In genomic region chr1:75133754-75134655, GRCh38 we compare ENCODE assay signal across 10 cellular contexts. TPM values are rescaled to one million over a fixed set of nuclear protein-coding genes. Genes with fewer than 3 reads are reported as not detected.
DNase-seq lines count a peak whose midpoint lies in the region; ATAC-seq, FAIRE-seq and TF ChIP-seq lines count a peak whose summit lies in the region.
"Had no signal": no experiment of that assay in that cellular context is flagged by ENCODE, and none has a peak within 500 bp of the region (broad histone marks: within the 10 kb centered on the region; RNA-seq: fewer than 3 reads in every experiment).

Gene LHX8 (plus strand): TSS chr1:75134388. CDS start chr1:75136615, 2,227 bp downstream.

- H3K4me1 ChIP-seq in stomach smooth muscle (ENCODE audit: control insufficient read depth, insufficient read depth, low read length): peaks cover 19% of the 10 kb centered on the region

- peaks cover 11% of the 10 kb centered on the region for H3K4me1 Mint-ChIP-seq in activated CD8-positive, alpha-beta memory T cell treated with anti-CD3 and anti-CD28 coated beads, Interleukin-2, amount 10 ng/mL, durations not matched to agents 7 days and 5 days
- H3K4me1 Mint-ChIP-seq in activated CD4-positive, alpha-beta memory T cell treated with anti-CD3 and anti-CD28 coated beads for 36 hours (ENCODE audit: low read depth): peaks cover 22% of the 10 kb centered on the region

- CTCF ChIA-PET in activated CD8-positive, alpha-beta memory T cell treated with anti-CD3 and anti-CD28 coated beads, Interleukin-2, amount 10 ng/mL, durations not matched to agents 7 days and 5 days (lab: Charles Lee): interaction anchor here (1.1 to 1.3 kb wide), 2 partner anchors 14 to 100 kb away, joined by 3 read pairs; no protein-coding TSS in a partner anchor
- CTCF ChIA-PET in activated CD4-positive, alpha-beta memory T cell treated with anti-CD3 and anti-CD28 coated beads for 36 hours (lab: Charles Lee): interaction anchor here (1.2 kb wide), 1 partner anchor 18 kb away, joined by 3 read pairs; no protein-coding TSS in a partner anchor

- FAIRE-seq in GM12891 (lab: Jason Lieb, UNC): no peak

- peaks cover 91% of the 10 kb centered on the region for H3K27me3 Mint-ChIP-seq in activated CD8-positive, alpha-beta memory T cell treated with anti-CD3 and anti-CD28 coated beads, Interleukin-2, amount 10 ng/mL, durations not matched to agents 7 days and 5 days
- peaks cover 80% of the 10 kb centered on the region for H3K27me3 Mint-ChIP-seq in activated CD4-positive, alpha-beta memory T cell treated with anti-CD3 and anti-CD28 coated beads for 36 hours

- no peak within 1 kb of the TSS for H3K27ac ChIP-seq in stomach smooth muscle (ENCODE audit: low read length)

- H3K4me3 ChIP-seq in iPS-18c (ENCODE audit: insufficient read depth, low read depth, low read length) (peak within 1 kb of the TSS; percentile 59), stomach smooth muscle (ENCODE audit: low read length in 2 of 2) (peak within 1 kb of the TSS; percentile 50 to 65)

- peak within 1 kb of the TSS; percentile 65 for H3K27ac Mint-ChIP-seq in activated CD8-positive, alpha-beta memory T cell treated with anti-CD3 and anti-CD28 coated beads, Interleukin-2, amount 10 ng/mL, durations not matched to agents 7 days and 5 days
- no peak within 1 kb of the TSS for H3K27ac Mint-ChIP-seq in activated CD4-positive, alpha-beta memory T cell treated with anti-CD3 and anti-CD28 coated beads for 36 hours

- DNase-seq in activated CD8-positive, alpha-beta memory T cell treated with anti-CD3 and anti-CD28 coated beads, Interleukin-2, amount 10 ng/mL, durations not matched to agents 7 days and 5 days: no peak
- no peak for DNase-seq in activated CD8-positive, alpha-beta memory T cell treated with anti-CD3 and anti-CD28 coated beads for 24 hours
- DNase-seq in activated CD4-positive, alpha-beta memory T cell treated with anti-CD3 and anti-CD28 coated beads for 36 hours: no peak
- DNase-seq in Ammon's horn (ENCODE audit: low spot score): no peak
- no peak for DNase-seq in GM12891 (ENCODE audit: insufficient read length, low spot score)
- DNase-seq: NCI-H187 had no signal

- H3K27me3 ChIP-seq in stomach smooth muscle (ENCODE audit: control insufficient read depth in 1 of 2, insufficient read depth in 2 of 2, low read length in 2 of 2): peaks cover 68 to 89% of the 10 kb centered on the region in 2 donors

- POLR2A ChIA-PET in activated CD4-positive, alpha-beta memory T cell treated with anti-CD3 and anti-CD28 coated beads for 36 hours (lab: Charles Lee): no interaction called here

- H3K9me3 ChIP-seq in iPS-18c (ENCODE audit: control insufficient read depth, insufficient read depth, low read length) (peaks cover 3% of the 10 kb centered on the region), stomach smooth muscle (ENCODE audit: control insufficient read depth in 2 of 2, low read length in 2 of 2) (no peaks in the 10 kb centered on the region)

- no peaks in the 10 kb centered on the region for H3K36me3 ChIP-seq in stomach smooth muscle (ENCODE audit: control insufficient read depth in 2 of 2, insufficient read depth in 2 of 2, low read length in 2 of 2)

- peaks cover 4% of the 10 kb centered on the region for H3K36me3 Mint-ChIP-seq in activated CD8-positive, alpha-beta memory T cell treated with anti-CD3 and anti-CD28 coated beads, Interleukin-2, amount 10 ng/mL, durations not matched to agents 7 days and 5 days
- H3K36me3 Mint-ChIP-seq in activated CD4-positive, alpha-beta memory T cell treated with anti-CD3 and anti-CD28 coated beads for 36 hours: peaks cover 2% of the 10 kb centered on the region

- peak within 1 kb of the TSS; percentile 69 for H3K4me3 Mint-ChIP-seq in activated CD8-positive, alpha-beta memory T cell treated with anti-CD3 and anti-CD28 coated beads, Interleukin-2, amount 10 ng/mL, durations not matched to agents 7 days and 5 days
- peak within 1 kb of the TSS; percentile 65 for H3K4me3 Mint-ChIP-seq in activated CD4-positive, alpha-beta memory T cell treated with anti-CD3 and anti-CD28 coated beads for 36 hours

- no peak within 1 kb of the TSS for H3K9ac ChIP-seq in stomach smooth muscle (ENCODE audit: low read length in 2 of 2)

- TF ChIP-seq POLR2A in GM12891 (IDR thresholded peaks at IDR 0.05; ENCODE audit: low read depth, low read length): no peak

- intact Hi-C loops in activated CD4-positive, alpha-beta memory T cell treated with anti-CD3 and anti-CD28 coated beads for 36 hours (cut with micrococcal nuclease): loop anchor here (5.0 kb wide), 1 partner anchor 362 kb away; no protein-coding TSS in a partner anchor

- no peak for ATAC-seq in activated CD8-positive, alpha-beta memory T cell treated with anti-CD3 and anti-CD28 coated beads, Interleukin-2, amount 10 ng/mL, durations not matched to agents 7 days and 5 days
- ATAC-seq in GM21529 (IDR thresholded peaks at IDR 0.05; ENCODE audit: unreplicated experiment): no peak

- no peaks in the 10 kb centered on the region for H3K9me3 Mint-ChIP-seq in activated CD8-positive, alpha-beta memory T cell treated with anti-CD3 and anti-CD28 coated beads, Interleukin-2, amount 10 ng/mL, durations not matched to agents 7 days and 5 days (ENCODE audit: low read depth)
- no peaks in the 10 kb centered on the region for H3K9me3 Mint-ChIP-seq in activated CD4-positive, alpha-beta memory T cell treated with anti-CD3 and anti-CD28 coated beads for 36 hours

TF ChIP-seq in GM12891, 5 proteins besides CTCF, POLR2A, EP300 and RAD21:
- TF ChIP-seq POLR2AphosphoS5 (IDR thresholded peaks at IDR 0.05; ENCODE audit: low read depth, low read length): no peak
- TF ChIP-seq PAX5 (IDR thresholded peaks at IDR 0.05; ENCODE audit: insufficient read depth, low read length, severe bottlenecking): no peak
- TF ChIP-seq SPI1 (IDR thresholded peaks at IDR 0.05; ENCODE audit: low read depth, low read length): no peak
- TF ChIP-seq POU2F2 (IDR thresholded peaks at IDR 0.05; ENCODE audit: low read depth, low read length): no peak
- TF ChIP-seq TAF1 (IDR thresholded peaks at IDR 0.05; ENCODE audit: low read depth, low read length): no peak

RNA-seq across cellular contexts. Expression of gene LHX8, which starts in this region (rescaled TPM):
- total RNA-seq in activated CD8-positive, alpha-beta memory T cell treated with anti-CD3 and anti-CD28 coated beads, Interleukin-2, amount 10 ng/mL, durations not matched to agents 7 days and 5 days: not detected
- not detected for total RNA-seq in activated CD4-positive, alpha-beta memory T cell treated with anti-CD3 and anti-CD28 coated beads for 36 hours
- not detected for polyA plus RNA-seq in GM12891 (2012; ENCODE audit: low read depth, missing spikeins)
- total RNA-seq: glomerular endothelial cell had no signal
